Comparison of ENCODE assay signal across 15 cellular contexts in genomic region chr12:132079695-132080094, GRCh38.
DNase-seq lines count a peak whose midpoint lies in the region; ATAC-seq, FAIRE-seq and TF ChIP-seq lines count a peak whose summit lies in the region.
"Had no signal": no experiment of that assay in that cellular context is flagged by ENCODE, and none has a peak within 500 bp of the region (broad histone marks: within the 10 kb centered on the region; RNA-seq: fewer than 3 reads in every experiment).

No MANE protein-coding gene starts in this region.

- 0 out of 2 replicates have a peak, but pooled peaks cover 11% of the 10 kb centered on the region for H3F3A ChIP-seq in GM23338 (replicated peaks; ENCODE audit: low read depth)

- no peaks in the 10 kb centered on the region for H3K79me2 ChIP-seq in GM23338 (replicated peaks; ENCODE audit: insufficient read depth)

- H4K20me1 ChIP-seq in GM23338 (replicated peaks; ENCODE audit: insufficient read depth) = no peaks in the 10 kb centered on the region

- H3K9me2 ChIP-seq in GM23338 (ENCODE audit: insufficient read depth) = no peaks in the 10 kb centered on the region

- peaks cover 10% of the 10 kb centered on the region for H3K4me1 Mint-ChIP-seq in GM23338

- no peak for TF ChIP-seq CTCF in A549 (IDR thresholded peaks at IDR 0.05)
- no peak for TF ChIP-seq CTCF in GM23338 (conservative IDR thresholded peaks at IDR 0.05; ENCODE audit: low read depth in 2 of 2)
- no peak for TF ChIP-seq CTCF in uterus (IDR thresholded peaks at IDR 0.05)

- H3K36me3 ChIP-seq in GM23338 (ENCODE audit: insufficient read depth) (peaks cover 24% of the 10 kb centered on the region), uterus (no peaks in the 10 kb centered on the region), aorta (ENCODE audit: control insufficient read depth in 1 of 2, insufficient read depth in 2 of 2, low read length in 1 of 2) (peaks cover 0 to 6% of the 10 kb centered on the region in 2 donors)

- TF ChIP-seq RAD21 in A549 (conservative IDR thresholded peaks at IDR 0.05 in 1 of 2, IDR thresholded peaks at IDR 0.05 in 1 of 2) = no peak

- H2AFZ ChIP-seq in GM23338 = no peak overlapping the region

- no peak overlapping the region for H3K27ac Mint-ChIP-seq in GM23338
- H3K27ac Mint-ChIP-seq: CD4-positive, alpha-beta T cell had no signal

- H3K9me3 ChIP-seq in A549 = no peaks in the 10 kb centered on the region
- no peaks in the 10 kb centered on the region for H3K9me3 ChIP-seq in uterus
- no peaks in the 10 kb centered on the region for H3K9me3 ChIP-seq in aorta (ENCODE audit: control insufficient read depth, low read length)
- H3K9me3 ChIP-seq: Caco-2 had no signal

- H3K27me3 ChIP-seq in GM23338 (ENCODE audit: insufficient read depth) (no peaks in the 10 kb centered on the region), uterus (no peaks in the 10 kb centered on the region), aorta (ENCODE audit: control insufficient read depth in 1 of 2, insufficient read depth in 2 of 2, low read length in 1 of 2) (no peaks in the 10 kb centered on the region)

- H3K4me1 ChIP-seq in A549 = 0 out of 3 replicates have a peak, but pooled peaks cover 3% of the 10 kb centered on the region
- H3K4me1 ChIP-seq in GM23338 (ENCODE audit: insufficient read depth) = 0 out of 2 replicates have a peak, but pooled peaks cover 3% of the 10 kb centered on the region
- H3K4me1 ChIP-seq in uterus = peaks cover 0 to 5% of the 10 kb centered on the region in 2 donors
- H3K4me1 ChIP-seq in aorta (ENCODE audit: control insufficient read depth in 1 of 2, insufficient read depth in 2 of 2, low read length in 2 of 2) = no peaks in the 10 kb centered on the region
- H3K4me1 ChIP-seq: Caco-2 had no signal

- H3K4me2 ChIP-seq in A549 (no peak overlapping the region), GM23338 (no peak overlapping the region)

- H3K4me3 ChIP-seq in A549 (no peak overlapping the region), GM23338 (no peak overlapping the region), uterus (no peak overlapping the region), aorta (ENCODE audit: low read length in 2 of 2) (no peak overlapping the region)

- H3K4me3 Mint-ChIP-seq in GM23338 = no peak overlapping the region
- H3K4me3 Mint-ChIP-seq: CD4-positive, alpha-beta T cell; H9 had no signal

- WGBS in A549 (ENCODE audit: missing lambda C conversion rate) = 91% methylated on average over 12 of the region's 12 CpGs
- 81 to 82% methylated on average over 12 of the region's 12 CpGs for WGBS in aorta, 2 donors

- no peaks in the 10 kb centered on the region; the same call in 2 of the 3 replicates for H3K9me3 Mint-ChIP-seq in GM23338
- H3K9me3 Mint-ChIP-seq: CD4-positive, alpha-beta T cell; H9 had no signal

- DNase-seq in A549 (ENCODE audit: low read depth in 1 of 2, low spot score in 1 of 2) (no peak), GM23338 (ENCODE audit: low spot score) (no peak), medulla oblongata (ENCODE audit: extremely low spot score) (peak; percentile 8), uterus (no peak), aorta (no peak)
- DNase-seq in activated effector memory CD4-positive, alpha-beta T cell treated with Interleukin-2 at 50 U/mL for 16 hours = no peak
- DNase-seq: ACHN; AML-193; Caco-2; CD4-positive, alpha-beta T cell; GDM1; H9 had no signal

- no peak for FAIRE-seq in A549 (lab: Jason Lieb, UNC)
- FAIRE-seq: D721Med, H1 had no signal

- H3K36me3 Mint-ChIP-seq in GM23338 (ENCODE audit: low read depth) = peaks cover 36% of the 10 kb centered on the region

- ATAC-seq in A549 (no peak), GM23338 (no peak), aorta (ENCODE audit: low FRiP score) (no peak)

- no peak overlapping the region for H3K27ac ChIP-seq in A549
- 0 out of 2 replicates have a peak overlapping the region, but pooled peaks have one; percentile 50 for H3K27ac ChIP-seq in GM23338 (ENCODE audit: low read depth)
- H3K27ac ChIP-seq in uterus = peak overlapping the region; percentile 11 to 61
- no peak overlapping the region for H3K27ac ChIP-seq in aorta (ENCODE audit: low read depth in 1 of 2, low read length in 2 of 2)
- H3K27ac ChIP-seq: C4-2B had no signal

- CTCF ChIA-PET in A549 (lab: Yijun Ruan, JAX) = no interaction called here

- TF ChIP-seq EP300 in A549 (IDR thresholded peaks at IDR 0.05) = no peak

- intact Hi-C loops in uterus (cut with DNase I; ENCODE audit: low total_unique reads) (no loop called here), aorta (cut with DNase I) (no loop called here)

- POLR2A ChIA-PET in A549 (lab: Yijun Ruan, JAX) = no interaction called here

- TF ChIP-seq POLR2A in A549 (IDR thresholded peaks at IDR 0.05; ENCODE audit: low read length) (no peak), uterus (IDR thresholded peaks at IDR 0.05) (no peak)

- peaks cover 5% of the 10 kb centered on the region for H3K27me3 Mint-ChIP-seq in GM23338 (ENCODE audit: insufficient read depth, low read depth, poor library complexity)
- H3K27me3 Mint-ChIP-seq: CD4-positive, alpha-beta T cell had no signal

TF ChIP-seq in A549, 52 proteins besides CTCF, POLR2A, EP300 and RAD21:
- TF ChIP-seq MAX (IDR thresholded peaks at IDR 0.05) (no peak), CEBPB (IDR thresholded peaks at IDR 0.05) (no peak), NPAS2 (CRISPR knock-in tag; IDR thresholded peaks at IDR 0.05; ENCODE audit: borderline replicate concordance) (0 out of 2 replicates have a peak, but pooled peaks have one; percentile 16)

TF ChIP-seq in GM23338, 12 proteins besides CTCF, POLR2A, EP300 and RAD21 (continues in another document):
- TF ChIP-seq, protein P1, sequence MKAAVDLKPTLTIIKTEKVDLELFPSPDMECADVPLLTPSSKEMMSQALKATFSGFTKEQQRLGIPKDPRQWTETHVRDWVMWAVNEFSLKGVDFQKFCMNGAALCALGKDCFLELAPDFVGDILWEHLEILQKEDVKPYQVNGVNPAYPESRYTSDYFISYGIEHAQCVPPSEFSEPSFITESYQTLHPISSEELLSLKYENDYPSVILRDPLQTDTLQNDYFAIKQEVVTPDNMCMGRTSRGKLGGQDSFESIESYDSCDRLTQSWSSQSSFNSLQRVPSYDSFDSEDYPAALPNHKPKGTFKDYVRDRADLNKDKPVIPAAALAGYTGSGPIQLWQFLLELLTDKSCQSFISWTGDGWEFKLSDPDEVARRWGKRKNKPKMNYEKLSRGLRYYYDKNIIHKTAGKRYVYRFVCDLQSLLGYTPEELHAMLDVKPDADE (IDR thresholded peaks at IDR 0.05) = no peak
- no peak for TF ChIP-seq EZH2 (IDR thresholded peaks at IDR 0.05; ENCODE audit: low read depth, unreplicated experiment)
- TF ChIP-seq EZH2phosphoT487 (IDR thresholded peaks at IDR 0.05; ENCODE audit: unreplicated experiment) = no peak
- TF ChIP-seq NANOG (IDR thresholded peaks at IDR 0.05; ENCODE audit: borderline replicate concordance) = no peak
- TF ChIP-seq ZNF462 (CRISPR knock-in tag; IDR thresholded peaks at IDR 0.05) = no peak

Comparison
In these comparisons a context has a peak if more than half of its experiments do, and no peak if none do; other contexts are left out.
1. H3K27ac ChIP-seq: peak in GM23338 (single experiment) and uterus (2 of 2); none in A549 (0 of 2) and aorta (0 of 2).